In genomic region chr6:44762496-44762895, GRCh38 we compare ENCODE assay signal across 16 cellular contexts.
DNase-seq lines count a peak whose midpoint lies in the region; ATAC-seq and TF ChIP-seq lines count a peak whose summit lies in the region.
"Had no signal": no experiment of that assay in that cellular context is flagged by ENCODE, and none has a peak within 500 bp of the region (broad histone marks: within the 10 kb centered on the region; RNA-seq: fewer than 3 reads in every experiment).

No MANE protein-coding gene starts in this region.

- no peaks in the 10 kb centered on the region for H3K79me2 ChIP-seq in PC-3 (ENCODE audit: low read length)

- H3K9me3 ChIP-seq in PC-3 (ENCODE audit: low read length), result peaks cover 7% of the 10 kb centered on the region; the same call in 1 of the 2 replicates
- H3K9me3 ChIP-seq: Caco-2 had no signal

- peak; percentile 39 for DNase-seq in EL
- peak; percentile 90 for DNase-seq in RPMI7951 (ENCODE audit: low read depth)
- DNase-seq in kidney epithelial cell (ENCODE audit: low read depth), result peak; percentile 38
- no peak for DNase-seq in PC-3
- no peak for DNase-seq in stimulated activated naive CD8-positive, alpha-beta T cell treated with anti-CD3 and anti-CD28 coated beads, Interleukin-15, Interleukin-2, amounts not matched to agents 100 U/mL and 50 U/mL, for 24 hours
- no peak for DNase-seq in activated naive CD4-positive, alpha-beta T cell treated with Interleukin-2 at 50 U/mL for 16 hours
- no peak for DNase-seq in epidermal melanocyte (ENCODE audit: insufficient read length, low spot score)
- DNase-seq: ACHN; AML-193; Caco-2; CD4-positive, alpha-beta T cell; DMS153 had no signal

- H3K4me2 ChIP-seq in PC-3 (ENCODE audit: low read length), result no peak overlapping the region

- H3K27ac ChIP-seq in PC-3 (ENCODE audit: low read length), result no peak overlapping the region
- H3K27ac ChIP-seq: C4-2B, GM23248 had no signal

- ATAC-seq in PC-3, result no peak
- no peak for ATAC-seq in stimulated activated naive CD8-positive, alpha-beta T cell treated with anti-CD3 and anti-CD28 coated beads, Interleukin-15, Interleukin-2, amounts not matched to agents 100 U/mL and 50 U/mL, for 24 hours
- ATAC-seq: HepG2 had no signal

- no peaks in the 10 kb centered on the region for H3K4me1 ChIP-seq in PC-3 (ENCODE audit: insufficient read depth, low read length)
- H3K4me1 ChIP-seq: Caco-2, HAP-1 had no signal

- H3K36me3 ChIP-seq in kidney epithelial cell (ENCODE audit: control insufficient read depth, insufficient read depth, low read length), result no peaks in the 10 kb centered on the region
- H3K36me3 ChIP-seq in PC-3 (ENCODE audit: low read depth, low read length), result no peaks in the 10 kb centered on the region; the same call in 1 of the 2 replicates
- H3K36me3 ChIP-seq: HAP-1 had no signal

- H3K9me2 ChIP-seq in PC-3 (replicated peaks; ENCODE audit: low read length), result no peaks in the 10 kb centered on the region

- no peak for TF ChIP-seq CTCF in kidney epithelial cell (IDR thresholded peaks at IDR 0.05; ENCODE audit: insufficient read depth, low read length, poor library complexity, severe bottlenecking)
- TF ChIP-seq CTCF in PC-3 (conservative IDR thresholded peaks at IDR 0.05; ENCODE audit: low read depth, low read length), result no peak

- CTCF ChIA-PET in PC-3 (lab: Charles Lee), result no interaction called here

- intact Hi-C loops in PC-3 (cut with micrococcal nuclease), result no loop called here

- no TSS peak for BruUV-seq in PC-3 (replicated peaks; lab: Mats Ljungman, UMichigan)

- H3K4me3 ChIP-seq in kidney epithelial cell (ENCODE audit: low read depth, low read length), result no peak overlapping the region
- H3K4me3 ChIP-seq in PC-3 (ENCODE audit: low read length), result no peak overlapping the region
- H3K4me3 ChIP-seq: GM23248, HAP-1 had no signal

- H3K27me3 ChIP-seq in kidney epithelial cell (ENCODE audit: control insufficient read depth, insufficient read depth, low read length) (no peaks in the 10 kb centered on the region), PC-3 (ENCODE audit: low read length) (peaks cover 8% of the 10 kb centered on the region)

- H3K9ac ChIP-seq in PC-3 (ENCODE audit: low read length), result no peak overlapping the region
- H3K9ac ChIP-seq: GM23248 had no signal

- no peaks in the 10 kb centered on the region for H4K20me1 ChIP-seq in PC-3 (ENCODE audit: low read length)

- no peak overlapping the region for H2AFZ ChIP-seq in PC-3 (ENCODE audit: low read length)
- H2AFZ ChIP-seq: GM23248 had no signal

- POLR2A ChIA-PET in PC-3 (lab: Charles Lee; ENCODE audit: unreplicated experiment), result no interaction called here

- no peaks in the 10 kb centered on the region for H3F3A ChIP-seq in PC-3 (ENCODE audit: low read length, unreplicated experiment)

Comparison
In these comparisons a context has a peak if more than half of its experiments do, and no peak if none do; other contexts are left out.
1. DNase-seq: peak in EL (single experiment), RPMI7951 (single experiment) and kidney epithelial cell (single experiment); none in PC-3 (single experiment), stimulated activated naive CD8-positive, alpha-beta T cell treated with anti-CD3 and anti-CD28 coated beads, Interleukin-15, Interleukin-2, amounts not matched to agents 100 U/mL and 50 U/mL, for 24 hours (single experiment), activated naive CD4-positive, alpha-beta T cell treated with Interleukin-2 at 50 U/mL for 16 hours (single experiment) and epidermal melanocyte (single experiment).